In genomic region chr11:68839054-68839865, GRCh38 we compare ENCODE assay signal across 8 cellular contexts. TPM values are rescaled to one million over a fixed set of nuclear protein-coding genes. Genes with fewer than 3 reads are reported as not detected.
DNase-seq lines count a peak whose midpoint lies in the region; ATAC-seq and TF ChIP-seq lines count a peak whose summit lies in the region.

No MANE protein-coding gene starts in this region.

- H3K27me3 ChIP-seq in BE2C (no peaks in the 10 kb centered on the region), HUES48 (ENCODE audit: control insufficient read depth, insufficient read depth, low read length) (peaks cover 39% of the 10 kb centered on the region), OCI-LY1 (ENCODE audit: insufficient read depth, low read length) (no peaks in the 10 kb centered on the region)

- H3K4me1 ChIP-seq in BE2C (peaks cover 12% of the 10 kb centered on the region), HUES48 (ENCODE audit: control insufficient read depth, insufficient read depth, low read length) (peaks cover 35% of the 10 kb centered on the region), OCI-LY1 (ENCODE audit: insufficient read depth, low read length, severe bottlenecking) (peaks cover 56% of the 10 kb centered on the region)

- H3K4me2 ChIP-seq in OCI-LY1 (ENCODE audit: low read length): peak overlapping the region; percentile 68

- TF ChIP-seq CTCF in BE2C (IDR thresholded peaks at IDR 0.05; ENCODE audit: low read depth, low read length) (no peak), OCI-LY1 (IDR thresholded peaks at IDR 0.05; ENCODE audit: low read length) (no peak)

- no peak overlapping the region for H2AFZ ChIP-seq in OCI-LY1 (ENCODE audit: low read length)

- H3K36me3 ChIP-seq in BE2C (no peaks in the 10 kb centered on the region), HUES48 (ENCODE audit: control insufficient read depth, insufficient read depth, low read length) (no peaks in the 10 kb centered on the region), OCI-LY1 (ENCODE audit: insufficient read depth, low read length) (no peaks in the 10 kb centered on the region)

- H3K4me3 ChIP-seq in BE2C (ENCODE audit: low read depth, low read length): peak overlapping the region; percentile 57
- H3K4me3 ChIP-seq in HUES48 (ENCODE audit: low read depth, low read length): peak overlapping the region; percentile 68
- H3K4me3 ChIP-seq in OCI-LY1 (ENCODE audit: low read depth, low read length, poor library complexity, severe bottlenecking): peak overlapping the region; percentile 81

- H3F3A ChIP-seq in OCI-LY1 (ENCODE audit: insufficient read depth, low read length): peaks cover 11% of the 10 kb centered on the region; the same call in 1 of the 2 replicates

- peak; percentile 54 for ATAC-seq in GM19324 (IDR thresholded peaks at IDR 0.05; ENCODE audit: low FRiP score, unreplicated experiment)

- DNase-seq in BE2C: peak; percentile 98
- DNase-seq in activated T-cell treated with anti-CD3 and anti-CD28 coated beads for 1 hour (ENCODE audit: low read depth): peak; percentile 93
- peak; percentile 98 for DNase-seq in epidermal melanocyte (ENCODE audit: insufficient read length, low spot score)
- DNase-seq in midbrain (lab: John Stamatoyannopoulos, UW): peak; percentile 89
- peak; percentile 87 for DNase-seq in stimulated activated CD8-positive, alpha-beta memory T cell treated with anti-CD3 and anti-CD28 coated beads, Interleukin-15, amount 100 ng/mL, for 4 hours (ENCODE audit: low read depth in 2 of 2)

- no peaks in the 10 kb centered on the region for H4K20me1 ChIP-seq in OCI-LY1 (ENCODE audit: insufficient read depth, low read length)

- H3K79me2 ChIP-seq in OCI-LY1 (ENCODE audit: insufficient read depth, low read length): no peaks in the 10 kb centered on the region; the same call in 1 of the 2 replicates

- H3K9ac ChIP-seq in HUES48 (ENCODE audit: low read depth, low read length) (peak overlapping the region; percentile 42), OCI-LY1 (ENCODE audit: low read length) (peak overlapping the region; percentile 72)

- peak overlapping the region; percentile 90 for H3K27ac ChIP-seq in HUES48 (ENCODE audit: low read depth, low read length)
- peak overlapping the region; percentile 92 for H3K27ac ChIP-seq in OCI-LY1 (ENCODE audit: low read depth, low read length, poor library complexity, severe bottlenecking)

- H3K9me3 ChIP-seq in BE2C (no peaks in the 10 kb centered on the region), HUES48 (ENCODE audit: control insufficient read depth, insufficient read depth, low read length) (no peaks in the 10 kb centered on the region), OCI-LY1 (ENCODE audit: low read length) (no peaks in the 10 kb centered on the region)

- no peaks in the 10 kb centered on the region for H3K9me2 ChIP-seq in OCI-LY1 (ENCODE audit: low read depth, low read length)

RNA-seq across cellular contexts. Expression of gene CPT1A, which starts 2.5 kb away (rescaled TPM):
- 34.3 TPM for polyA plus RNA-seq in BE2C (2012; ENCODE audit: insufficient read depth, insufficient read length, low read depth)

Comparison
In these comparisons a context has a peak if more than half of its experiments do, and no peak if none do; other contexts are left out.
1. Peak in every context shown above with its lines: DNase-seq, ATAC-seq, H3K4me3 ChIP-seq and H3K27ac ChIP-seq.